In genomic region chr18:48918156-48918555, GRCh38 we compare ENCODE assay signal across 2 cellular contexts.
TF ChIP-seq lines count a peak whose summit lies in the region.

No MANE protein-coding gene starts in this region.

TF ChIP-seq in IMR-90, 13 proteins besides CTCF, POLR2A, EP300 and RAD21:
- TF ChIP-seq FOS (IDR thresholded peaks at IDR 0.05; ENCODE audit: low read depth, low read length) = no peak
- TF ChIP-seq MXI1 (IDR thresholded peaks at IDR 0.05; ENCODE audit: borderline replicate concordance, low read depth, low read length) = no peak
- no peak for TF ChIP-seq RCOR1 (IDR thresholded peaks at IDR 0.05; ENCODE audit: insufficient replicate concordance, low read length)
- no peak for TF ChIP-seq RFX5 (IDR thresholded peaks at IDR 0.05; ENCODE audit: low read depth, low read length)
- TF ChIP-seq MAZ (IDR thresholded peaks at IDR 0.05; ENCODE audit: borderline replicate concordance, low read depth, low read length) = no peak
- no peak for TF ChIP-seq CEBPB (IDR thresholded peaks at IDR 0.05; ENCODE audit: low read depth, low read length)
- TF ChIP-seq BHLHE40 (IDR thresholded peaks at IDR 0.05; ENCODE audit: low read depth, low read length) = no peak
- TF ChIP-seq CHD1 (IDR thresholded peaks at IDR 0.05; ENCODE audit: low read depth, low read length) = no peak
- TF ChIP-seq ELK1 (IDR thresholded peaks at IDR 0.05; ENCODE audit: borderline replicate concordance, low read depth, low read length) = no peak
- TF ChIP-seq USF2 (IDR thresholded peaks at IDR 0.05; ENCODE audit: low read depth, low read length) = no peak
- no peak for TF ChIP-seq MAFK (IDR thresholded peaks at IDR 0.05; ENCODE audit: low read depth, low read length)
- TF ChIP-seq NFE2L2 (IDR thresholded peaks at IDR 0.05; ENCODE audit: low read depth, low read length) = no peak
- no peak for TF ChIP-seq SMC3 (IDR thresholded peaks at IDR 0.05; ENCODE audit: low read depth, low read length)

TF ChIP-seq in GM12878, 131 proteins besides CTCF, POLR2A, EP300 and RAD21 (continues in another document):
- no peak for TF ChIP-seq RCOR1 (conservative IDR thresholded peaks at IDR 0.05; ENCODE audit: low read depth, low read length)
- TF ChIP-seq NFYA (IDR thresholded peaks at IDR 0.05; ENCODE audit: borderline replicate concordance, low read depth, low read length) = no peak
- no peak for TF ChIP-seq ZSCAN29 (IDR thresholded peaks at IDR 0.05)
- TF ChIP-seq, protein P1, sequence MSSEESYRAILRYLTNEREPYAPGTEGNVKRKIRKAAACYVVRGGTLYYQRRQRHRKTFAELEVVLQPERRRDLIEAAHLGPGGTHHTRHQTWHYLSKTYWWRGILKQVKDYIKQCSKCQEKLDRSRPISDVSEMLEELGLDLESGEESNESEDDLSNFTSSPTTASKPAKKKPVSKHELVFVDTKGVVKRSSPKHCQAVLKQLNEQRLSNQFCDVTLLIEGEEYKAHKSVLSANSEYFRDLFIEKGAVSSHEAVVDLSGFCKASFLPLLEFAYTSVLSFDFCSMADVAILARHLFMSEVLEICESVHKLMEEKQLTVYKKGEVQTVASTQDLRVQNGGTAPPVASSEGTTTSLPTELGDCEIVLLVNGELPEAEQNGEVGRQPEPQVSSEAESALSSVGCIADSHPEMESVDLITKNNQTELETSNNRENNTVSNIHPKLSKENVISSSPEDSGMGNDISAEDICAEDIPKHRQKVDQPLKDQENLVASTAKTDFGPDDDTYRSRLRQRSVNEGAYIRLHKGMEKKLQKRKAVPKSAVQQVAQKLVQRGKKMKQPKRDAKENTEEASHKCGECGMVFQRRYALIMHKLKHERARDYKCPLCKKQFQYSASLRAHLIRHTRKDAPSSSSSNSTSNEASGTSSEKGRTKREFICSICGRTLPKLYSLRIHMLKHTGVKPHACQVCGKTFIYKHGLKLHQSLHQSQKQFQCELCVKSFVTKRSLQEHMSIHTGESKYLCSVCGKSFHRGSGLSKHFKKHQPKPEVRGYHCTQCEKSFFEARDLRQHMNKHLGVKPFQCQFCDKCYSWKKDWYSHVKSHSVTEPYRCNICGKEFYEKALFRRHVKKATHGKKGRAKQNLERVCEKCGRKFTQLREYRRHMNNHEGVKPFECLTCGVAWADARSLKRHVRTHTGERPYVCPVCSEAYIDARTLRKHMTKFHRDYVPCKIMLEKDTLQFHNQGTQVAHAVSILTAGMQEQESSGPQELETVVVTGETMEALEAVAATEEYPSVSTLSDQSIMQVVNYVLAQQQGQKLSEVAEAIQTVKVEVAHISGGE (CRISPR knock-in tag; IDR thresholded peaks at IDR 0.05) = no peak
- TF ChIP-seq HDAC2 (IDR thresholded peaks at IDR 0.05) = no peak
- TF ChIP-seq, protein P2, sequence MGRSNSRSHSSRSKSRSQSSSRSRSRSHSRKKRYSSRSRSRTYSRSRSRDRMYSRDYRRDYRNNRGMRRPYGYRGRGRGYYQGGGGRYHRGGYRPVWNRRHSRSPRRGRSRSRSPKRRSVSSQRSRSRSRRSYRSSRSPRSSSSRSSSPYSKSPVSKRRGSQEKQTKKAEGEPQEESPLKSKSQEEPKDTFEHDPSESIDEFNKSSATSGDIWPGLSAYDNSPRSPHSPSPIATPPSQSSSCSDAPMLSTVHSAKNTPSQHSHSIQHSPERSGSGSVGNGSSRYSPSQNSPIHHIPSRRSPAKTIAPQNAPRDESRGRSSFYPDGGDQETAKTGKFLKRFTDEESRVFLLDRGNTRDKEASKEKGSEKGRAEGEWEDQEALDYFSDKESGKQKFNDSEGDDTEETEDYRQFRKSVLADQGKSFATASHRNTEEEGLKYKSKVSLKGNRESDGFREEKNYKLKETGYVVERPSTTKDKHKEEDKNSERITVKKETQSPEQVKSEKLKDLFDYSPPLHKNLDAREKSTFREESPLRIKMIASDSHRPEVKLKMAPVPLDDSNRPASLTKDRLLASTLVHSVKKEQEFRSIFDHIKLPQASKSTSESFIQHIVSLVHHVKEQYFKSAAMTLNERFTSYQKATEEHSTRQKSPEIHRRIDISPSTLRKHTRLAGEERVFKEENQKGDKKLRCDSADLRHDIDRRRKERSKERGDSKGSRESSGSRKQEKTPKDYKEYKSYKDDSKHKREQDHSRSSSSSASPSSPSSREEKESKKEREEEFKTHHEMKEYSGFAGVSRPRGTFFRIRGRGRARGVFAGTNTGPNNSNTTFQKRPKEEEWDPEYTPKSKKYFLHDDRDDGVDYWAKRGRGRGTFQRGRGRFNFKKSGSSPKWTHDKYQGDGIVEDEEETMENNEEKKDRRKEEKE (IDR thresholded peaks at IDR 0.05) = no peak
- TF ChIP-seq BCL3 (IDR thresholded peaks at IDR 0.05; ENCODE audit: borderline replicate concordance, insufficient read depth, low read depth, low read length, poor library complexity, severe bottlenecking) = peak; percentile 29
- TF ChIP-seq SUZ12 (IDR thresholded peaks at IDR 0.05; ENCODE audit: unreplicated experiment) = no peak
- TF ChIP-seq IKZF1 (conservative IDR thresholded peaks at IDR 0.05) = peak; percentile 76
- TF ChIP-seq MYB (IDR thresholded peaks at IDR 0.05; ENCODE audit: borderline replicate concordance, low read depth, low read length) = no peak
- TF ChIP-seq HCFC1 (IDR thresholded peaks at IDR 0.05; ENCODE audit: low read length) = no peak
- no peak for TF ChIP-seq USF1 (IDR thresholded peaks at IDR 0.05; ENCODE audit: borderline replicate concordance, extremely low read length, insufficient read depth, low read depth, low read length)
- TF ChIP-seq ETV6 (conservative IDR thresholded peaks at IDR 0.05 in 1 of 2, IDR thresholded peaks at IDR 0.05 in 1 of 2; ENCODE audit: borderline replicate concordance in 1 of 2, low read depth in 1 of 2) = no peak
- no peak; the same call in none of the 2 replicates for TF ChIP-seq RUNX3 (IDR thresholded peaks at IDR 0.05; ENCODE audit: low read length)
- no peak for TF ChIP-seq RFX5 (IDR thresholded peaks at IDR 0.05; ENCODE audit: low read depth, low read length)
- TF ChIP-seq, protein P3, sequence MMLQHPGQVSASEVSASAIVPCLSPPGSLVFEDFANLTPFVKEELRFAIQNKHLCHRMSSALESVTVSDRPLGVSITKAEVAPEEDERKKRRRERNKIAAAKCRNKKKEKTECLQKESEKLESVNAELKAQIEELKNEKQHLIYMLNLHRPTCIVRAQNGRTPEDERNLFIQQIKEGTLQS (IDR thresholded peaks at IDR 0.05; ENCODE audit: borderline replicate concordance, extremely low read depth, low read depth, low read length) = no peak
- TF ChIP-seq STAT1 (conservative IDR thresholded peaks at IDR 0.05) = no peak
- no peak for TF ChIP-seq POU2F2 (IDR thresholded peaks at IDR 0.05; ENCODE audit: borderline replicate concordance, low read depth, low read length)
- TF ChIP-seq CBX3 (IDR thresholded peaks at IDR 0.05; ENCODE audit: borderline replicate concordance, low read depth) = no peak
- TF ChIP-seq CHD1 (IDR thresholded peaks at IDR 0.05; ENCODE audit: low read depth, low read length) = no peak
- TF ChIP-seq LARP7 (IDR thresholded peaks at IDR 0.05) = no peak
- TF ChIP-seq NFXL1 (IDR thresholded peaks at IDR 0.05; ENCODE audit: borderline replicate concordance) = no peak
- TF ChIP-seq TAF1 (IDR thresholded peaks at IDR 0.05; ENCODE audit: borderline replicate concordance, low read depth, low read length) = no peak
- no peak for TF ChIP-seq PBX3 (IDR thresholded peaks at IDR 0.05; ENCODE audit: insufficient replicate concordance, low read depth, low read length)
- TF ChIP-seq, protein P4, sequence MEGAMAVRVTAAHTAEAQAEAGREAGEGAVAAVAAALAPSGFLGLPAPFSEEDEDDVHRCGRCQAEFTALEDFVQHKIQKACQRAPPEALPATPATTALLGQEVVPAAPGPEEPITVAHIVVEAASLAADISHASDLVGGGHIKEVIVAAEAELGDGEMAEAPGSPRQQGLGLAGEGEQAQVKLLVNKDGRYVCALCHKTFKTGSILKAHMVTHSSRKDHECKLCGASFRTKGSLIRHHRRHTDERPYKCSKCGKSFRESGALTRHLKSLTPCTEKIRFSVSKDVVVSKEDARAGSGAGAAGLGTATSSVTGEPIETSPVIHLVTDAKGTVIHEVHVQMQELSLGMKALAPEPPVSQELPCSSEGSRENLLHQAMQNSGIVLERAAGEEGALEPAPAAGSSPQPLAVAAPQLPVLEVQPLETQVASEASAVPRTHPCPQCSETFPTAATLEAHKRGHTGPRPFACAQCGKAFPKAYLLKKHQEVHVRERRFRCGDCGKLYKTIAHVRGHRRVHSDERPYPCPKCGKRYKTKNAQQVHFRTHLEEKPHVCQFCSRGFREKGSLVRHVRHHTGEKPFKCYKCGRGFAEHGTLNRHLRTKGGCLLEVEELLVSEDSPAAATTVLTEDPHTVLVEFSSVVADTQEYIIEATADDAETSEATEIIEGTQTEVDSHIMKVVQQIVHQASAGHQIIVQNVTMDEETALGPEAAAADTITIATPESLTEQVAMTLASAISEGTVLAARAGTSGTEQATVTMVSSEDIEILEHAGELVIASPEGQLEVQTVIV (IDR thresholded peaks at IDR 0.05; ENCODE audit: borderline replicate concordance, partially characterized antibody) = no peak
- peak; percentile 56; the same call in 1 of the 2 replicates for TF ChIP-seq JUNB (IDR thresholded peaks at IDR 0.05)
- no peak for TF ChIP-seq SUPT20H (IDR thresholded peaks at IDR 0.05; ENCODE audit: borderline replicate concordance, control insufficient read depth, low read depth, low read length)
- TF ChIP-seq CEBPB (IDR thresholded peaks at IDR 0.05; ENCODE audit: borderline replicate concordance in 1 of 2, low read depth in 2 of 2, low read length in 2 of 2) = no peak
- no peak for TF ChIP-seq YY1 (IDR thresholded peaks at IDR 0.05; ENCODE audit: low read depth, low read length)
- TF ChIP-seq KLF5 (IDR thresholded peaks at IDR 0.05; ENCODE audit: partially characterized antibody) = no peak
- TF ChIP-seq, protein P5, sequence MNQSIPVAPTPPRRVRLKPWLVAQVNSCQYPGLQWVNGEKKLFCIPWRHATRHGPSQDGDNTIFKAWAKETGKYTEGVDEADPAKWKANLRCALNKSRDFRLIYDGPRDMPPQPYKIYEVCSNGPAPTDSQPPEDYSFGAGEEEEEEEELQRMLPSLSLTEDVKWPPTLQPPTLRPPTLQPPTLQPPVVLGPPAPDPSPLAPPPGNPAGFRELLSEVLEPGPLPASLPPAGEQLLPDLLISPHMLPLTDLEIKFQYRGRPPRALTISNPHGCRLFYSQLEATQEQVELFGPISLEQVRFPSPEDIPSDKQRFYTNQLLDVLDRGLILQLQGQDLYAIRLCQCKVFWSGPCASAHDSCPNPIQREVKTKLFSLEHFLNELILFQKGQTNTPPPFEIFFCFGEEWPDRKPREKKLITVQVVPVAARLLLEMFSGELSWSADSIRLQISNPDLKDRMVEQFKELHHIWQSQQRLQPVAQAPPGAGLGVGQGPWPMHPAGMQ (IDR thresholded peaks at IDR 0.05; ENCODE audit: borderline replicate concordance) = no peak
- TF ChIP-seq ZNF384 (IDR thresholded peaks at IDR 0.05; ENCODE audit: borderline replicate concordance, low read depth, low read length) = no peak
- no peak for TF ChIP-seq KDM1A (IDR thresholded peaks at IDR 0.05; ENCODE audit: borderline replicate concordance)
- TF ChIP-seq MTA2 (IDR thresholded peaks at IDR 0.05; ENCODE audit: low read depth) = peak; percentile 87
- no peak for TF ChIP-seq BMI1 (IDR thresholded peaks at IDR 0.05; ENCODE audit: borderline replicate concordance)
- no peak for TF ChIP-seq IRF4 (IDR thresholded peaks at IDR 0.05; ENCODE audit: low read depth, low read length)
- no peak for TF ChIP-seq NBN (IDR thresholded peaks at IDR 0.05)
